In genomic region chr6:99522531-99522930, GRCh38 we compare ENCODE assay signal across 12 cellular contexts. TPM values are rescaled to one million over a fixed set of nuclear protein-coding genes. Genes with fewer than 3 reads are reported as not detected.
DNase-seq lines count a peak whose midpoint lies in the region; TF ChIP-seq lines count a peak whose summit lies in the region.
"Had no signal": no experiment of that assay in that cellular context is flagged by ENCODE, and none has a peak within 500 bp of the region (broad histone marks: within the 10 kb centered on the region; RNA-seq: fewer than 3 reads in every experiment).

No MANE protein-coding gene starts in this region.

- H3K4me3 Mint-ChIP-seq in nephron progenitor cell, result peak overlapping the region; percentile 99

- no peaks in the 10 kb centered on the region for H3K4me1 ChIP-seq in HAP-1

- TF ChIP-seq CTCF in cardiac fibroblast (IDR thresholded peaks at IDR 0.05; ENCODE audit: low read depth, low read length) (no peak), nephron progenitor cell (IDR thresholded peaks at IDR 0.05) (no peak)

- H3K4me3 ChIP-seq in cardiac fibroblast (replicated peaks in 1 of 2; ENCODE audit: low read depth in 2 of 2, low read length in 2 of 2) (peak overlapping the region in 1 of 2 donors; percentile 95), HAP-1 (no peak overlapping the region)

- H3K4me1 Mint-ChIP-seq in nephron progenitor cell, result peaks cover 13% of the 10 kb centered on the region

- H3K9me3 ChIP-seq in HAP-1, result no peaks in the 10 kb centered on the region

- no peaks in the 10 kb centered on the region for H3K27me3 ChIP-seq in HAP-1 (ENCODE audit: low read depth)

- in situ Hi-C loops in HAP-1 (cut with MboI; ENCODE audit: low sequenced_read_pairs), result no loop called here

- H3K27me3 Mint-ChIP-seq in nephron progenitor cell (ENCODE audit: low read depth, poor library complexity), result peaks cover 3% of the 10 kb centered on the region
- H3K27me3 Mint-ChIP-seq: activated CD4-positive, alpha-beta T cell treated with anti-CD3 and anti-CD28 coated beads for 36 hours; activated naive CD4-positive, alpha-beta T cell treated with anti-CD3 and anti-CD28 coated beads, Interleukin-2, amount 50 U/mL, for 24 hours had no signal

- H3K27ac Mint-ChIP-seq in nephron progenitor cell, result no peak overlapping the region
- H3K27ac Mint-ChIP-seq: activated naive CD4-positive, alpha-beta T cell treated with anti-CD3 and anti-CD28 coated beads, Interleukin-2, amount 50 U/mL, for 24 hours had no signal

- H3K36me3 ChIP-seq in HAP-1 (replicated peaks), result no peaks in the 10 kb centered on the region

- peaks cover 9% of the 10 kb centered on the region for H3K36me3 Mint-ChIP-seq in nephron progenitor cell (ENCODE audit: low read depth)
- H3K36me3 Mint-ChIP-seq: activated naive CD4-positive, alpha-beta T cell treated with anti-CD3 and anti-CD28 coated beads, Interleukin-2, amount 50 U/mL, for 24 hours had no signal

- DNase-seq in EH (ENCODE audit: low read depth) (peak; percentile 52), LHCN-M2 (ENCODE audit: low read depth) (peak; percentile 14), cardiac fibroblast (ENCODE audit: low read depth in 2 of 2) (peak; percentile 57 to 85), nephron progenitor cell (no peak), HAP-1 (ENCODE audit: low spot score in 2 of 2) (no peak), nucleus accumbens (lab: John Stamatoyannopoulos, UW) (no peak), Ammon's horn (ENCODE audit: low spot score) (no peak)
- DNase-seq: activated CD4-positive, alpha-beta T cell treated with anti-CD3 and anti-CD28 coated beads for 36 hours; H7; MM.1S; stimulated activated CD8-positive, alpha-beta memory T cell treated with anti-CD3 and anti-CD28 coated beads, Interleukin-4, amount 100 ng/mL, for 48 hours had no signal

- no peaks in the 10 kb centered on the region for H3K9me3 Mint-ChIP-seq in nephron progenitor cell
- H3K9me3 Mint-ChIP-seq: activated naive CD4-positive, alpha-beta T cell treated with anti-CD3 and anti-CD28 coated beads, Interleukin-2, amount 50 U/mL, for 24 hours had no signal

RNA-seq across cellular contexts. Expression of gene USP45, which starts 7.3 kb away (rescaled TPM):
- total RNA-seq in LHCN-M2 (2014; rRNA removed), result 11.1 and 11.4 TPM in 2 replicates
- 1.9 TPM for polyA plus RNA-seq in LHCN-M2 (2012)

RNA-seq across cellular contexts. Expression of gene CCNC, which starts 45.9 kb away (rescaled TPM):
- total RNA-seq in LHCN-M2 (2014; rRNA removed), result 67.9 and 71.2 TPM in 2 replicates
- 20.7 TPM for polyA plus RNA-seq in LHCN-M2 (2012)

Comparison
In these comparisons a context has a peak if more than half of its experiments do, and no peak if none do; other contexts are left out.
1. DNase-seq: peak in EH (single experiment), LHCN-M2 (single experiment) and cardiac fibroblast (2 of 2); none in nephron progenitor cell (single experiment), HAP-1 (0 of 2), nucleus accumbens (0 of 56) and Ammon's horn (single experiment).